In the genomic region with DNA sequence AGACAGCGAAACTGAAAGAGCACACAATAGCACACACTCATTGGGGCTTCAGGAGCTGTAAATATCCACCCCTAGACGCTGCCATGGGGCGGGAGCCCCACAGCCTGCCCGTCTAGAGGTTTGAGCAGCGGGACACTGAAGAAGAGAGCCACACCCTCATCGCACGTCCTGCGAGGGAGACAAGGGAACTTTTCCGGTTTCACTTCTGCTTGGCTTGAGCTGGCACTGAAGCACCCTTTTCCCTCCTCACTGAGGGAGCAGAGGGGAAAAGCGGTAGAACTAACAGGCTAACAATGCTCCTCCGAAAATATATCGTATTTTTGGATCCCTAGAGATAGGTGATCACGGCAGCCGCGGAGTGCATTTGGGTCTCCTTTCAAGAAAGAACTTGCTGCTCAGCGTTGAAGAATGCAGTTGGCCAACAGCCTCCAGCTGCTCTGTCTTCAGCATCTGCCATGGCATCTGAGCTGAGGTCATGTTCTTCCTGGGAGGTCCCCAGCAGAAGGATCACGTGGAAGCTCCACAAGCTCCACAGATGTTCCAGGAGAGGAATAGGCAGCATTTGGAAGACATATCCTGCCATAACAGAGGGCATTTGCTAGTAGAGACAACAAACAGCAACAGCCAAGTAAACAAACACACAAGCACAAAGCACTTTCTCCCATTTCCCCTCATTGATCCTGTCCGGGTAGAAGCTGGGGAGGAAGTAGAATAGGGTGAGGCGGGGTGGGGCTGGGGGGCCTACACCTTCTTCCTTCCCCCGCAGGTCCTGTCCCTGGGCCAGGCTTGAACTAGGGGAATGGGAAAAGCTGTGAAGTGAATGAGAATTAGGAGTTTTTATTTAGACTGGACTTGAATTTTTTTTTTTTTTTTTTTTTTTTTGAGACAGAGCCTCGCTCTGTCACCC, we compare ENCODE assay signal across 8 cellular contexts. TPM values are rescaled to one million over a fixed set of nuclear protein-coding genes. Genes with fewer than 3 reads are reported as not detected.
A peak's percentile ranks its signal among the peaks of the same experiment; 100 is the strongest.
DNase-seq lines count a peak whose midpoint lies in the region; ATAC-seq lines count a peak whose summit lies in the region.

No MANE protein-coding gene starts in this region.

- intact Hi-C loops in activated CD4-positive, alpha-beta T cell treated with anti-CD3 and anti-CD28 coated beads for 36 hours (cut with DNase I, micrococcal nuclease) = no loop called here

- H3K9ac ChIP-seq in muscle layer of colon (ENCODE audit: low read length) = peak overlapping the region; percentile 6

- peaks cover 7% of the 10 kb centered on the region for H3K27me3 Mint-ChIP-seq in activated CD4-positive, alpha-beta T cell treated with anti-CD3 and anti-CD28 coated beads for 36 hours

- peak overlapping the region; percentile 38 for H3K4me3 Mint-ChIP-seq in activated CD4-positive, alpha-beta T cell treated with anti-CD3 and anti-CD28 coated beads for 36 hours

- peak overlapping the region; percentile 9 for H3K27ac Mint-ChIP-seq in activated CD4-positive, alpha-beta T cell treated with anti-CD3 and anti-CD28 coated beads for 36 hours

- H3K4me1 ChIP-seq in SJCRH30 (peaks cover 15% of the 10 kb centered on the region), muscle layer of colon (ENCODE audit: insufficient read depth, low read length) (peaks cover 4% of the 10 kb centered on the region)
- no peaks in the 10 kb centered on the region for H3K4me1 ChIP-seq in effector memory CD4-positive, alpha-beta T cell (ENCODE audit: control insufficient read depth, insufficient read depth, low read length, poor library complexity, severe bottlenecking)

- H3K27me3 ChIP-seq in SJCRH30 (no peaks in the 10 kb centered on the region), muscle layer of colon (ENCODE audit: control insufficient read depth in 1 of 2, insufficient read depth in 2 of 2, low read length in 2 of 2) (no peaks in the 10 kb centered on the region)
- H3K27me3 ChIP-seq in effector memory CD4-positive, alpha-beta T cell (replicated peaks; ENCODE audit: control insufficient read depth, insufficient read depth, low read length, poor library complexity, severe bottlenecking) = no peaks in the 10 kb centered on the region

- H3K27ac ChIP-seq in SJCRH30 (peak overlapping the region; percentile 91), muscle layer of colon (ENCODE audit: low read depth, low read length) (no peak overlapping the region)
- no peak overlapping the region for H3K27ac ChIP-seq in effector memory CD4-positive, alpha-beta T cell (ENCODE audit: insufficient read depth, low read length, poor library complexity, severe bottlenecking)

- CTCF ChIA-PET in activated CD4-positive, alpha-beta T cell treated with anti-CD3 and anti-CD28 coated beads for 36 hours (lab: Charles Lee) = no interaction called here

- peaks cover 4% of the 10 kb centered on the region; the same call in 1 of the 2 replicates for H3K9me3 ChIP-seq in SJCRH30 (replicated peaks)
- H3K9me3 ChIP-seq in effector memory CD4-positive, alpha-beta T cell (ENCODE audit: control insufficient read depth, low read length) = no peaks in the 10 kb centered on the region
- no peaks in the 10 kb centered on the region for H3K9me3 ChIP-seq in muscle layer of colon (ENCODE audit: low read length)

- no peaks in the 10 kb centered on the region for H3K36me3 Mint-ChIP-seq in activated CD4-positive, alpha-beta T cell treated with anti-CD3 and anti-CD28 coated beads for 36 hours (ENCODE audit: low read depth)

- no peaks in the 10 kb centered on the region for H3K9me3 Mint-ChIP-seq in activated CD4-positive, alpha-beta T cell treated with anti-CD3 and anti-CD28 coated beads for 36 hours (ENCODE audit: low read depth)

- H3K4me3 ChIP-seq in SJCRH30 (peak overlapping the region; percentile 57), muscle layer of colon (ENCODE audit: low read depth in 1 of 2, low read length in 2 of 2) (peak overlapping the region; percentile 21 to 63)
- H3K4me3 ChIP-seq in effector memory CD4-positive, alpha-beta T cell (ENCODE audit: insufficient read depth, low read depth, low read length, poor library complexity, severe bottlenecking) = peak overlapping the region; percentile 19

- H3K36me3 ChIP-seq in SJCRH30 (no peaks in the 10 kb centered on the region), muscle layer of colon (ENCODE audit: insufficient read depth, low read length) (no peaks in the 10 kb centered on the region)
- no peaks in the 10 kb centered on the region for H3K36me3 ChIP-seq in effector memory CD4-positive, alpha-beta T cell (ENCODE audit: control insufficient read depth, insufficient read depth, low read length)

- H3K4me1 Mint-ChIP-seq in activated CD4-positive, alpha-beta T cell treated with anti-CD3 and anti-CD28 coated beads for 36 hours = peaks cover 8% of the 10 kb centered on the region

- DNase-seq in activated CD4-positive, alpha-beta T cell treated with anti-CD3 and anti-CD28 coated beads for 36 hours = peak; percentile 31
- no peak for DNase-seq in activated CD4-positive, alpha-beta T cell treated with anti-CD3 and anti-CD28 coated beads for 48 hours
- DNase-seq in SJCRH30 (peak; percentile 95 to 97), NCI-H774 (lab: John Stamatoyannopoulos, UW) (no peak)
- DNase-seq in effector memory CD4-positive, alpha-beta T cell = no peak
- no peak for DNase-seq in effector CD8-positive, alpha-beta T cell (lab: John Stamatoyannopoulos, UW)

- POLR2A ChIA-PET in activated CD4-positive, alpha-beta T cell treated with anti-CD3 and anti-CD28 coated beads for 36 hours (lab: Charles Lee) = interaction anchor here (1.0 kb wide), 1 partner anchor 50 kb away, joined by 4 read pairs; no protein-coding TSS in a partner anchor

- ATAC-seq in activated CD4-positive, alpha-beta T cell treated with anti-CD3 and anti-CD28 coated beads for 36 hours = peak; percentile 55
- ATAC-seq in HG03342 (IDR thresholded peaks at IDR 0.05; ENCODE audit: unreplicated experiment) = peak; percentile 85

RNA-seq across cellular contexts. Expression of a gene that starts 44.8 kb away (rescaled TPM):
- 10 to 100 TPM; 24.9 to 29.6 TPM for total RNA-seq in activated CD4-positive, alpha-beta T cell treated with anti-CD3 and anti-CD28 coated beads for 36 hours
- 0.73 and 0.76 TPM in 2 replicates for total RNA-seq in SJCRH30 (2014; rRNA removed; shearing (Covaris generic))

Comparison
In these comparisons a context has a peak if more than half of its experiments do, and no peak if none do; other contexts are left out.
1. DNase-seq: peak in activated CD4-positive, alpha-beta T cell treated with anti-CD3 and anti-CD28 coated beads for 36 hours (single experiment) and SJCRH30 (2 of 2); none in activated CD4-positive, alpha-beta T cell treated with anti-CD3 and anti-CD28 coated beads for 48 hours (single experiment), effector memory CD4-positive, alpha-beta T cell (0 of 3), NCI-H774 (single experiment) and effector CD8-positive, alpha-beta T cell (single experiment).
2. RNA of a gene that starts 44.8 kb away (total RNA-seq): 24.9 to 29.6 TPM in activated CD4-positive, alpha-beta T cell treated with anti-CD3 and anti-CD28 coated beads for 36 hours; 0.73 to 0.76 TPM in SJCRH30; every median in the first group is over 10 times any median in the second.
3. Peak in every context shown above with its lines, with median percentiles within 50 percentile points of each other: H3K4me3 ChIP-seq.